8 cellular contexts compared by ENCODE assay signal in the genomic region with DNA sequence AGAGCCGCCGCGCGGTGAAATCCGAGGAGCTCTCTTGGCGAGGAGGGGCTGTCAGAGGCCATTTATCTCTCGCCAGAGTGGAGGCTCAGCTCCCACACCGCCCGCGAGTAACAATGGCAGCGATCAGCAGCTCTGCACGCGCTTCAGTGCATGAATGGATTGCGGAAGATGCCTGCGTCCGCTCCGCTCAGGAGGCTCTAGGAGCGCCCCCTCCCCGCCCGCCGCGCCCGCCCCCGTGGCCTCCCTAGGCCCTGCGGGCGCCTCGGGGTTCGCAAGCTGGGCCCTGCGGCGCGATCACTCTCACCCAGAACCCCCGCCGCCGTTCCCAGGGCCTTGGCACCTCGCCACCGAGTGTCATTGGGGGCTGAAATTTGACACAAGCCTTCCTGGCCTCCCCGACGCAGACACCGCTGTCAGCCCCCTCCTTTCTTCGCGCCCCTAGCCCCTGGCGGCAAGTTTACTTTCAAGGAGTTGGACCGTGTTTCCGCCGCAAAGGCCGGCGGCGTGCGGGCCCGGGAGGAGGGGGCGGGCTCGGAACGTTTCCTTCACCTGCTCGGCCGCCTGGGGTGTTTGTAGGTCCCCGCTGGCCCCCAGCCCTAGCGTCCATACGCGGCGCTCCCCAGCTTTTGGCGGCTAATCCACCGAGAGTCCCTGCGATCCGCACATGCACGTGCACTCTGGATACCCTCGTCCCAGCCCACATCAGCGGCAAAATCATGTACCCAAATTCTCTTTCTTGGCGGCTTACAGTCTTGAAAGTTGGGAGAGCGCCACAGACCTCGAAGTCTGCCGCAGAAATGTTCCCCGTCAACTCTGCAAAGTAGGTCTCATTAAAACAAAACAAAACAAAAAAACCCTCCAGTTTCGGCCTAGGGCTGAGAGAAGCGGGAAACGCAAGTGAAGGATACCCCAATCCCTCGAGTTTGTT. TPM values are rescaled to one million over a fixed set of nuclear protein-coding genes. Genes with fewer than 3 reads are reported as not detected.
DNase-seq lines count a peak whose midpoint lies in the region; ATAC-seq and TF ChIP-seq lines count a peak whose summit lies in the region.

No MANE protein-coding gene starts in this region.

- peak; percentile 18 for TF ChIP-seq POLR2A in prostate gland (IDR thresholded peaks at IDR 0.05)

- CTCF ChIA-PET in activated naive CD4-positive, alpha-beta T cell treated with anti-CD3 and anti-CD28 coated beads, Interleukin-2, amount 10 ng/mL, durations not matched to agents 7 days and 5 days (lab: Charles Lee), result no interaction called here

- peaks cover 7% of the 10 kb centered on the region; the same call in 1 of the 2 replicates for H3K4me1 Mint-ChIP-seq in HFFc6 (ENCODE audit: low read depth)
- H3K4me1 Mint-ChIP-seq in activated naive CD4-positive, alpha-beta T cell treated with anti-CD3 and anti-CD28 coated beads, Interleukin-2, amount 10 ng/mL, durations not matched to agents 7 days and 5 days, result peaks cover 19% of the 10 kb centered on the region

- H3K27me3 ChIP-seq in BLaER1 (no peaks in the 10 kb centered on the region), heart right ventricle (peaks cover 0 to 93% (median 0%) of the 10 kb centered on the region in 7 donors), prostate gland (replicated peaks; ENCODE audit: insufficient read depth) (no peaks in the 10 kb centered on the region)

- H3K9me3 ChIP-seq in BLaER1 (peaks cover 30% of the 10 kb centered on the region), heart right ventricle (no peaks in the 10 kb centered on the region), prostate gland (no peaks in the 10 kb centered on the region)

- peak overlapping the region; percentile 85 for H3K4me2 ChIP-seq in BLaER1

- peak overlapping the region; percentile 82 for H3K4me3 ChIP-seq in BLaER1
- H3K4me3 ChIP-seq in heart right ventricle, result peak overlapping the region; percentile 35 to 65 (median 54)
- H3K4me3 ChIP-seq in prostate gland, result peak overlapping the region; percentile 32 to 38

- H3K9ac ChIP-seq in BLaER1, result peak overlapping the region; percentile 95

- no peak for TF ChIP-seq CTCF in HFFc6 (IDR thresholded peaks at IDR 0.05)
- TF ChIP-seq CTCF in heart right ventricle (IDR thresholded peaks at IDR 0.05), result no peak
- TF ChIP-seq CTCF in prostate gland (IDR thresholded peaks at IDR 0.05), result peak in 1 of 4 experiments; percentile 8

- H4K20me1 ChIP-seq in BLaER1, result peaks cover 14% of the 10 kb centered on the region; the same call in 1 of the 2 replicates

- 34 to 54% methylated on average over 32 to 69 of the region's 76 CpGs for WGBS in heart right ventricle, 2 donors
- 32% methylated on average over 37 of the region's 76 CpGs for WGBS in prostate gland

- intact Hi-C loops in heart right ventricle (cut with DNase I) (loop anchor here in 3 of 10 donors (5.0 to 10.0 kb wide), 3 partner anchors 39 to 134 kb away; no protein-coding TSS in a partner anchor), prostate gland (cut with DNase I) (loop anchor here (10.0 kb wide), 1 partner anchor 412 kb away; no protein-coding TSS in a partner anchor)

- H3K27ac ChIP-seq in BLaER1 (peak overlapping the region; percentile 95), heart right ventricle (peak overlapping the region in 5 of 10 donors; percentile 35 to 74 (median 48)), prostate gland (peak overlapping the region; percentile 41 to 56)

- H3K27ac Mint-ChIP-seq in HFFc6, result no peak overlapping the region
- H3K27ac Mint-ChIP-seq in activated naive CD4-positive, alpha-beta T cell treated with anti-CD3 and anti-CD28 coated beads, Interleukin-2, amount 10 ng/mL, durations not matched to agents 7 days and 5 days, result no peak overlapping the region

- ATAC-seq in heart right ventricle (peak; percentile 27 to 57 (median 47)), HG03442 (IDR thresholded peaks at IDR 0.05; ENCODE audit: unreplicated experiment) (no peak), GM19397 (IDR thresholded peaks at IDR 0.05; ENCODE audit: unreplicated experiment) (no peak)

- no peaks in the 10 kb centered on the region for H3K36me3 Mint-ChIP-seq in HFFc6 (ENCODE audit: low read depth)
- H3K36me3 Mint-ChIP-seq in activated naive CD4-positive, alpha-beta T cell treated with anti-CD3 and anti-CD28 coated beads, Interleukin-2, amount 10 ng/mL, durations not matched to agents 7 days and 5 days, result no peaks in the 10 kb centered on the region

- H3K4me1 ChIP-seq in BLaER1 (peaks cover 80% of the 10 kb centered on the region), heart right ventricle (peaks cover 0 to 61% (median 33%) of the 10 kb centered on the region in 9 donors), prostate gland (replicated peaks) (no peaks in the 10 kb centered on the region)

- DNase-seq in HFFc6, result peak; percentile 7
- DNase-seq in activated naive CD4-positive, alpha-beta T cell treated with anti-CD3 and anti-CD28 coated beads, Interleukin-2, amount 10 ng/mL, durations not matched to agents 7 days and 5 days, result peak; percentile 56
- DNase-seq in heart right ventricle, result peak in 1 of 2 donors; percentile 22
- no peak for DNase-seq in prostate gland (ENCODE audit: low spot score)
- no peak for DNase-seq in mesenteric fat pad (ENCODE audit: low spot score)

- H3K36me3 ChIP-seq in BLaER1, result no peaks in the 10 kb centered on the region
- no peaks in the 10 kb centered on the region for H3K36me3 ChIP-seq in heart right ventricle
- H3K36me3 ChIP-seq in prostate gland, result no peaks in the 10 kb centered on the region

- no peaks in the 10 kb centered on the region for H3K9me3 Mint-ChIP-seq in HFFc6
- H3K9me3 Mint-ChIP-seq in activated naive CD4-positive, alpha-beta T cell treated with anti-CD3 and anti-CD28 coated beads, Interleukin-2, amount 10 ng/mL, durations not matched to agents 7 days and 5 days, result no peaks in the 10 kb centered on the region

- peak overlapping the region; percentile 67 for H3K4me3 Mint-ChIP-seq in HFFc6
- H3K4me3 Mint-ChIP-seq in activated naive CD4-positive, alpha-beta T cell treated with anti-CD3 and anti-CD28 coated beads, Interleukin-2, amount 10 ng/mL, durations not matched to agents 7 days and 5 days, result peak overlapping the region; percentile 59

- H3K27me3 Mint-ChIP-seq in HFFc6 (ENCODE audit: insufficient read depth), result no peaks in the 10 kb centered on the region; the same call in 1 of the 2 replicates
- H3K27me3 Mint-ChIP-seq in activated naive CD4-positive, alpha-beta T cell treated with anti-CD3 and anti-CD28 coated beads, Interleukin-2, amount 10 ng/mL, durations not matched to agents 7 days and 5 days, result peaks cover 54% of the 10 kb centered on the region

RNA-seq across cellular contexts. Expression of gene BCOR, which starts 49.0 kb away (rescaled TPM):
- 10 to 100 TPM; 15.0 to 20.3 (median 18.3) TPM for total RNA-seq in HFFc6 (2021; fragmentation: NEBNext Ultra II Directional; extraction: Animal tissue kit (Norgen Biotek cat#: 25700))
- total RNA-seq in heart right ventricle, result 10 to 100 TPM; 12.4 to 27.2 (median 19.9) TPM
- 10 to 100 TPM in 1 of 2 donors, 1 to 10 TPM in 1; 9.1 to 10.5 TPM for polyA plus RNA-seq in heart right ventricle
- total RNA-seq in prostate gland, result 10 to 100 TPM; 56.2 to 70.8 TPM
- 20.5 TPM for total RNA-seq in mesenteric fat pad

Comparison
In these comparisons a context has a peak if more than half of its experiments do, and no peak if none do; other contexts are left out.
1. DNase-seq: peak in HFFc6 (single experiment) and activated naive CD4-positive, alpha-beta T cell treated with anti-CD3 and anti-CD28 coated beads, Interleukin-2, amount 10 ng/mL, durations not matched to agents 7 days and 5 days (single experiment); none in prostate gland (single experiment) and mesenteric fat pad (single experiment).
2. ATAC-seq: peak in heart right ventricle (8 of 8); none in HG03442 (single experiment) and GM19397 (single experiment).
3. Peak in every context shown above with its lines, with median percentiles within 50 percentile points of each other: H3K4me3 ChIP-seq.